In the genomic region with DNA sequence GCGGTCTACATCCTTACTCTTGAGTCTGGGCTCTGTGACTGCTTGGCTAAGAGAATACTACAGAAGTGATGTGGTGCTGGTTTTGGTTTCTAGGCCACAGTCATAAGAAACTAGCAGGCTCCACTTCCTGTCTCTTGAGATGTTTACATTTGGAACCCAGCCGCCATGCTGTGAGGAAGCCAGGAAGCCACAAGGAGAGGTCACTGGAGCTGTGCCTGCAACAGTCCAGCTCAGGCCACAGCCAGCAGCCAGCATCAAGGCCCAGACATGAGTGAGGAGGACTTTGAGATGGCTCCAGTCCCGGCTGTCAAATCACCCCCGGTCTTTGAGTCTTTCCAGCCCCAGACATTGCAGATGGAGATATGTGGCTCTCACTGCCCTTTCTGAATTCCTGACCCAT, we compare ENCODE assay signal across 2 cellular contexts.
TF ChIP-seq lines count a peak whose summit lies in the region.

No MANE protein-coding gene starts in this region.

TF ChIP-seq in Ishikawa, 13 proteins besides CTCF, POLR2A, EP300 and RAD21 (continued from another document):
- no peak for TF ChIP-seq TAF1 (IDR thresholded peaks at IDR 0.05; ENCODE audit: low read depth)
- no peak for TF ChIP-seq ZBTB7A (IDR thresholded peaks at IDR 0.05; ENCODE audit: low read depth)
- TF ChIP-seq YY1 (IDR thresholded peaks at IDR 0.05; ENCODE audit: low read depth) = 0 out of 2 replicates have a peak, but pooled peaks have one; percentile 32
- TF ChIP-seq, protein P1, sequence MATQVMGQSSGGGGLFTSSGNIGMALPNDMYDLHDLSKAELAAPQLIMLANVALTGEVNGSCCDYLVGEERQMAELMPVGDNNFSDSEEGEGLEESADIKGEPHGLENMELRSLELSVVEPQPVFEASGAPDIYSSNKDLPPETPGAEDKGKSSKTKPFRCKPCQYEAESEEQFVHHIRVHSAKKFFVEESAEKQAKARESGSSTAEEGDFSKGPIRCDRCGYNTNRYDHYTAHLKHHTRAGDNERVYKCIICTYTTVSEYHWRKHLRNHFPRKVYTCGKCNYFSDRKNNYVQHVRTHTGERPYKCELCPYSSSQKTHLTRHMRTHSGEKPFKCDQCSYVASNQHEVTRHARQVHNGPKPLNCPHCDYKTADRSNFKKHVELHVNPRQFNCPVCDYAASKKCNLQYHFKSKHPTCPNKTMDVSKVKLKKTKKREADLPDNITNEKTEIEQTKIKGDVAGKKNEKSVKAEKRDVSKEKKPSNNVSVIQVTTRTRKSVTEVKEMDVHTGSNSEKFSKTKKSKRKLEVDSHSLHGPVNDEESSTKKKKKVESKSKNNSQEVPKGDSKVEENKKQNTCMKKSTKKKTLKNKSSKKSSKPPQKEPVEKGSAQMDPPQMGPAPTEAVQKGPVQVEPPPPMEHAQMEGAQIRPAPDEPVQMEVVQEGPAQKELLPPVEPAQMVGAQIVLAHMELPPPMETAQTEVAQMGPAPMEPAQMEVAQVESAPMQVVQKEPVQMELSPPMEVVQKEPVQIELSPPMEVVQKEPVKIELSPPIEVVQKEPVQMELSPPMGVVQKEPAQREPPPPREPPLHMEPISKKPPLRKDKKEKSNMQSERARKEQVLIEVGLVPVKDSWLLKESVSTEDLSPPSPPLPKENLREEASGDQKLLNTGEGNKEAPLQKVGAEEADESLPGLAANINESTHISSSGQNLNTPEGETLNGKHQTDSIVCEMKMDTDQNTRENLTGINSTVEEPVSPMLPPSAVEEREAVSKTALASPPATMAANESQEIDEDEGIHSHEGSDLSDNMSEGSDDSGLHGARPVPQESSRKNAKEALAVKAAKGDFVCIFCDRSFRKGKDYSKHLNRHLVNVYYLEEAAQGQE (IDR thresholded peaks at IDR 0.05; ENCODE audit: low read depth) = no peak

TF ChIP-seq in GM12878, 131 proteins besides CTCF, POLR2A, EP300 and RAD21:
- TF ChIP-seq YY1 (IDR thresholded peaks at IDR 0.05; ENCODE audit: low read depth, low read length) (peak; percentile 87), BCL11A (IDR thresholded peaks at IDR 0.05; ENCODE audit: low read depth, low read length) (no peak)
- TF ChIP-seq, protein P2, sequence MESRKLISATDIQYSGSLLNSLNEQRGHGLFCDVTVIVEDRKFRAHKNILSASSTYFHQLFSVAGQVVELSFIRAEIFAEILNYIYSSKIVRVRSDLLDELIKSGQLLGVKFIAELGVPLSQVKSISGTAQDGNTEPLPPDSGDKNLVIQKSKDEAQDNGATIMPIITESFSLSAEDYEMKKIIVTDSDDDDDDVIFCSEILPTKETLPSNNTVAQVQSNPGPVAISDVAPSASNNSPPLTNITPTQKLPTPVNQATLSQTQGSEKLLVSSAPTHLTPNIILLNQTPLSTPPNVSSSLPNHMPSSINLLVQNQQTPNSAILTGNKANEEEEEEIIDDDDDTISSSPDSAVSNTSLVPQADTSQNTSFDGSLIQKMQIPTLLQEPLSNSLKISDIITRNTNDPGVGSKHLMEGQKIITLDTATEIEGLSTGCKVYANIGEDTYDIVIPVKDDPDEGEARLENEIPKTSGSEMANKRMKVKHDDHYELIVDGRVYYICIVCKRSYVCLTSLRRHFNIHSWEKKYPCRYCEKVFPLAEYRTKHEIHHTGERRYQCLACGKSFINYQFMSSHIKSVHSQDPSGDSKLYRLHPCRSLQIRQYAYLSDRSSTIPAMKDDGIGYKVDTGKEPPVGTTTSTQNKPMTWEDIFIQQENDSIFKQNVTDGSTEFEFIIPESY (IDR thresholded peaks at IDR 0.05) = no peak
